ENCODE assay signal across 18 cellular contexts in genomic region chr14:92718659-92719058, GRCh38.
"Had no signal": no experiment of that assay in that cellular context is flagged by ENCODE, and none has a peak within 500 bp of the region (broad histone marks: within the 10 kb centered on the region; RNA-seq: fewer than 3 reads in every experiment).

No MANE protein-coding gene starts in this region.

- H3K4me2 ChIP-seq: neural progenitor cell had no signal

- H3K27ac ChIP-seq: body of pancreas, neural progenitor cell had no signal

- H3K36me3 ChIP-seq: neural progenitor cell, prostate gland had no signal

- DNase-seq: activated CD4-positive, alpha-beta memory T cell treated with anti-CD3 and anti-CD28 coated beads for 36 hours; activated CD4-positive, alpha-beta T cell treated with anti-CD3 and anti-CD28 coated beads for 36 hours; activated T-cell treated with anti-CD3 and anti-CD28 coated beads for 4 hours; amniotic stem cell; body of pancreas; endodermal cell; heart left ventricle; left ventricle myocardium inferior; naive B cell; stimulated activated CD4-positive, alpha-beta T cell treated with anti-CD3 and anti-CD28 coated beads, Interleukin-2, amount 100 ng/mL, for 48 hours; T-cell; upper lobe of left lung had no signal

- H3K9me3 ChIP-seq: body of pancreas, gastroesophageal sphincter, left ventricle myocardium inferior, prostate gland, right atrium auricular region, upper lobe of left lung had no signal

- H2AFZ ChIP-seq: neural progenitor cell had no signal

- ATAC-seq: body of pancreas, T-cell, WTC11 had no signal

- H3K27me3 ChIP-seq: body of pancreas, gastroesophageal sphincter, heart left ventricle, neural progenitor cell, right atrium auricular region, upper lobe of left lung had no signal

- H3K4me3 ChIP-seq: body of pancreas, gastroesophageal sphincter, heart left ventricle, left ventricle myocardium inferior, neural progenitor cell, prostate gland, right atrium auricular region, skin epidermis, upper lobe of left lung had no signal

- H3K4me1 ChIP-seq: neural progenitor cell, prostate gland had no signal
